ENCODE assay signal across 21 cellular contexts in genomic region chr14:55963295-55963694, GRCh38.
"Had no signal": no experiment of that assay in that cellular context is flagged by ENCODE, and none has a peak within 500 bp of the region (broad histone marks: within the 10 kb centered on the region; RNA-seq: fewer than 3 reads in every experiment).

No MANE protein-coding gene starts in this region.

- H3K4me1 ChIP-seq: esophagus squamous epithelium, spleen, upper lobe of left lung, uterus had no signal

- DNase-seq: effector memory CD8-positive, alpha-beta T cell; esophagus squamous epithelium; foreskin melanocyte; head of caudate nucleus; left colon; left ventricle myocardium superior; mesenchymal stem cell; naive thymus-derived CD4-positive, alpha-beta T cell; nephron progenitor cell; spleen; stimulated activated CD4-positive, alpha-beta T cell treated with anti-CD3 and anti-CD28 coated beads, Interleukin-15, amount 100 ng/mL, for 24 hours; stimulated activated CD4-positive, alpha-beta T cell treated with anti-CD3 and anti-CD28 coated beads, Interleukin-1b, Interleukin-23, amount 100 ng/mL, for 48 hours; stimulated activated CD4-positive, alpha-beta T cell treated with anti-CD3 and anti-CD28 coated beads, Interleukin-4, amount 100 ng/mL, for 24 hours; tibial artery; upper lobe of left lung; uterus had no signal

- H3K4me1 Mint-ChIP-seq: naive thymus-derived CD4-positive, alpha-beta T cell; stimulated activated memory B cell treated with anti-CD40 and anti-IgM and Interleukin-4, amounts not matched to agents 10 μg/mL and 1 μg/mL and 100 μg/mL, for 72 hours had no signal

- H3K27me3 ChIP-seq: esophagus squamous epithelium, hepatocyte, spleen, tibial artery, upper lobe of left lung, uterus had no signal

- H3K4me2 ChIP-seq: hepatocyte had no signal

- H3K9me3 ChIP-seq: esophagus squamous epithelium, spleen, tibial artery, upper lobe of left lung, uterus had no signal

- H3K27ac ChIP-seq: epithelial cell of prostate, esophagus squamous epithelium, hepatocyte, spleen, tibial artery, upper lobe of left lung, uterus had no signal

- ATAC-seq: effector memory CD8-positive, alpha-beta T cell; left colon; left ventricle myocardium superior; naive thymus-derived CD4-positive, alpha-beta T cell had no signal

- H2AFZ ChIP-seq: hepatocyte had no signal

- H3K36me3 Mint-ChIP-seq: naive thymus-derived CD4-positive, alpha-beta T cell; stimulated activated memory B cell treated with anti-CD40 and anti-IgM and Interleukin-4, amounts not matched to agents 10 μg/mL and 1 μg/mL and 100 μg/mL, for 72 hours had no signal

- H3K79me2 ChIP-seq: hepatocyte had no signal

- H3K4me3 Mint-ChIP-seq: effector memory CD8-positive, alpha-beta T cell; naive thymus-derived CD4-positive, alpha-beta T cell; nephron progenitor cell; stimulated activated memory B cell treated with anti-CD40 and anti-IgM and Interleukin-4, amounts not matched to agents 10 μg/mL and 1 μg/mL and 100 μg/mL, for 72 hours; stimulated activated naive CD8-positive, alpha-beta T cell treated with anti-CD3 and anti-CD28 coated beads, Interleukin-15, Interleukin-2, amounts not matched to agents 100 ng/mL and 50 ng/mL, for 24 hours had no signal

- H3K9me3 Mint-ChIP-seq: effector memory CD8-positive, alpha-beta T cell; naive thymus-derived CD4-positive, alpha-beta T cell; nephron progenitor cell; stimulated activated memory B cell treated with anti-CD40 and anti-IgM and Interleukin-4, amounts not matched to agents 10 μg/mL and 1 μg/mL and 100 μg/mL, for 72 hours; stimulated activated naive CD8-positive, alpha-beta T cell treated with anti-CD3 and anti-CD28 coated beads, Interleukin-15, Interleukin-2, amounts not matched to agents 100 ng/mL and 50 ng/mL, for 24 hours had no signal

- H3K27ac Mint-ChIP-seq: effector memory CD8-positive, alpha-beta T cell; naive thymus-derived CD4-positive, alpha-beta T cell; nephron progenitor cell; stimulated activated memory B cell treated with anti-CD40 and anti-IgM and Interleukin-4, amounts not matched to agents 10 μg/mL and 1 μg/mL and 100 μg/mL, for 72 hours; stimulated activated naive CD8-positive, alpha-beta T cell treated with anti-CD3 and anti-CD28 coated beads, Interleukin-15, Interleukin-2, amounts not matched to agents 100 ng/mL and 50 ng/mL, for 24 hours had no signal

- H3K4me3 ChIP-seq: esophagus squamous epithelium, hepatocyte, lung, spleen, tibial artery, upper lobe of left lung, uterus had no signal

- H3K36me3 ChIP-seq: esophagus squamous epithelium, spleen, tibial artery, upper lobe of left lung, uterus had no signal
